Comparison of ENCODE assay signal across 8 cellular contexts in genomic region chr5:149358294-149358651, GRCh38. TPM values are rescaled to one million over a fixed set of nuclear protein-coding genes. Genes with fewer than 3 reads are reported as not detected.
DNase-seq lines count a peak whose midpoint lies in the region; ATAC-seq and TF ChIP-seq lines count a peak whose summit lies in the region.

No MANE protein-coding gene starts in this region.

- H3K27ac ChIP-seq in mammary epithelial cell (ENCODE audit: insufficient read depth, low read depth, low read length) = no peak overlapping the region
- peak overlapping the region; percentile 76 for H3K27ac ChIP-seq in layer of hippocampus (ENCODE audit: low read depth, low read length)

- TF ChIP-seq CTCF in mammary epithelial cell (conservative IDR thresholded peaks at IDR 0.05 in 1 of 2, IDR thresholded peaks at IDR 0.05 in 1 of 2; ENCODE audit: extremely low read depth in 1 of 2, insufficient read depth in 1 of 2, low read depth in 1 of 2, low read length in 2 of 2) = no peak

- H3K27me3 ChIP-seq in mammary epithelial cell (ENCODE audit: insufficient read depth, low read length) (no peaks in the 10 kb centered on the region), layer of hippocampus (ENCODE audit: control insufficient read depth, insufficient read depth, low read length) (no peaks in the 10 kb centered on the region)

- in situ Hi-C loops in mammary epithelial cell (cut with MboI; ENCODE audit: low sequenced_read_pairs in 2 of 2) = no loop called here

- no peaks in the 10 kb centered on the region for H4K20me1 ChIP-seq in mammary epithelial cell (ENCODE audit: insufficient read depth, low read length)

- dilution Hi-C loops in mammary epithelial cell (cut with HindIII; ENCODE audit: low sequenced_read_pairs) = no loop called here

- H2AFZ ChIP-seq in mammary epithelial cell (ENCODE audit: low read depth, low read length) = peak overlapping the region; percentile 97

- peak; percentile 4 for ATAC-seq in HG03175 (IDR thresholded peaks at IDR 0.05; ENCODE audit: unreplicated experiment)
- peak; percentile 59 for ATAC-seq in SK-N-SH treated with all-trans-retinoic acid at 6 μM for 48 hours
- no peak for ATAC-seq in GM19455 (IDR thresholded peaks at IDR 0.05; ENCODE audit: unreplicated experiment)

- peak overlapping the region; percentile 67 to 99 (median 81) for H3K4me3 ChIP-seq in mammary epithelial cell (replicated peaks in 1 of 3; ENCODE audit: insufficient read depth in 1 of 3, low read depth in 2 of 3, low read length in 3 of 3)

- peaks cover 19% of the 10 kb centered on the region for H3K79me2 ChIP-seq in mammary epithelial cell (ENCODE audit: insufficient read depth, low read length)

- peak overlapping the region; percentile 97 for H3K4me2 ChIP-seq in mammary epithelial cell (ENCODE audit: insufficient read depth, low read depth, low read length)

- no peaks in the 10 kb centered on the region for H3K9me3 ChIP-seq in mammary epithelial cell (replicated peaks; ENCODE audit: insufficient read depth, low read length)

- BruUV-seq in mammary epithelial cell (replicated peaks; lab: Mats Ljungman, UMichigan) = no TSS peak

- H3K36me3 ChIP-seq in mammary epithelial cell (ENCODE audit: insufficient read depth, low read length) = peaks cover 7% of the 10 kb centered on the region

- peak overlapping the region; percentile 22 for H3K9ac ChIP-seq in mammary epithelial cell (ENCODE audit: insufficient read depth, low read length)

- intact Hi-C loops in mammary epithelial cell (cut with micrococcal nuclease) = loop anchor here (5.0 kb wide), 1 partner anchor 36 kb away; no protein-coding TSS in a partner anchor

- 2% methylated on average over 8 of the region's 18 CpGs for WGBS in mammary epithelial cell (ENCODE audit: low coverage, missing lambda C conversion rate)

- DNase-seq in activated T-cell treated with anti-CD3 and anti-CD28 coated beads for 48 hours (ENCODE audit: low read depth) (peak; percentile 5), mammary epithelial cell (no peak)
- DNase-seq in activated T-cell treated with anti-CD3 and anti-CD28 coated beads, Interleukin-2, amount 50 U/mL, for 1 hour = no peak
- DNase-seq in stimulated activated CD8-positive, alpha-beta memory T cell treated with anti-CD3 and anti-CD28 coated beads, Interleukin-4, amount 100 ng/mL, for 48 hours = peak; percentile 44

- H3K4me1 ChIP-seq in mammary epithelial cell (ENCODE audit: insufficient read depth, low read length) = peaks cover 9% of the 10 kb centered on the region

- CTCF ChIA-PET in mammary epithelial cell (lab: Charles Lee; ENCODE audit: low non-redundant PET) = interaction anchor here (0.6 to 0.9 kb wide), 3 partner anchors 9 to 217 kb away, joined by 3 to 5 read pairs (median 4); no protein-coding TSS in a partner anchor

TF ChIP-seq in SK-N-SH treated with all-trans-retinoic acid at 6 μM for 48 hours, 23 proteins besides CTCF, POLR2A, EP300 and RAD21:
- no peak for TF ChIP-seq BACH2 (CRISPR knock-in tag; IDR thresholded peaks at IDR 0.05; ENCODE audit: borderline replicate concordance)
- no peak for TF ChIP-seq ESRRG (CRISPR knock-in tag; IDR thresholded peaks at IDR 0.05)
- TF ChIP-seq ZNF70 (CRISPR knock-in tag; IDR thresholded peaks at IDR 0.05) = no peak
- no peak for TF ChIP-seq ZNF8 (CRISPR knock-in tag; IDR thresholded peaks at IDR 0.05)
- TF ChIP-seq ARNTL (CRISPR knock-in tag; IDR thresholded peaks at IDR 0.05; ENCODE audit: borderline replicate concordance, low read depth) = no peak
- no peak for TF ChIP-seq CREB5 (CRISPR knock-in tag; IDR thresholded peaks at IDR 0.05; ENCODE audit: low read depth)
- no peak for TF ChIP-seq PPARA (CRISPR knock-in tag; IDR thresholded peaks at IDR 0.05; ENCODE audit: borderline replicate concordance)
- TF ChIP-seq POU6F1 (CRISPR knock-in tag; IDR thresholded peaks at IDR 0.05; ENCODE audit: borderline replicate concordance, low read depth) = no peak
- no peak for TF ChIP-seq ISL1 (CRISPR knock-in tag; IDR thresholded peaks at IDR 0.05)
- no peak for TF ChIP-seq OSR1 (CRISPR knock-in tag; IDR thresholded peaks at IDR 0.05)
- TF ChIP-seq ZNF565 (CRISPR knock-in tag; conservative IDR thresholded peaks at IDR 0.05; ENCODE audit: low read depth) = no peak

RNA-seq across cellular contexts. Expression of gene PCYOX1L, which starts 0.4 kb away (rescaled TPM):
- 10 to 100 TPM in 1 of 2 donors, 1 to 10 TPM in 1; 6.8 to 10.2 TPM for total RNA-seq in mammary epithelial cell
- 17.2 TPM for polyA plus RNA-seq in mammary epithelial cell
- 7.8 TPM for polyA minus RNA-seq in mammary epithelial cell

RNA-seq across cellular contexts. Expression of gene GRPEL2, which starts 13.0 kb away (rescaled TPM):
- 10 to 100 TPM; 50.2 to 61.6 TPM for total RNA-seq in mammary epithelial cell
- polyA plus RNA-seq in mammary epithelial cell = 13.0 TPM
- polyA minus RNA-seq in mammary epithelial cell = 27.5 TPM

RNA-seq across cellular contexts. Expression of gene IL17B, which starts 20.8 kb away (rescaled TPM):
- total RNA-seq in mammary epithelial cell = under 1 TPM in 1 of 2 donors, not detected in 1; 0.50 TPM
- polyA plus RNA-seq in mammary epithelial cell = not detected
- not detected for polyA minus RNA-seq in mammary epithelial cell

Comparison
In these comparisons a context has a peak if more than half of its experiments do, and no peak if none do; other contexts are left out.
1. DNase-seq: peak in activated T-cell treated with anti-CD3 and anti-CD28 coated beads for 48 hours (single experiment) and stimulated activated CD8-positive, alpha-beta memory T cell treated with anti-CD3 and anti-CD28 coated beads, Interleukin-4, amount 100 ng/mL, for 48 hours (single experiment); none in activated T-cell treated with anti-CD3 and anti-CD28 coated beads, Interleukin-2, amount 50 U/mL, for 1 hour (single experiment) and mammary epithelial cell (single experiment).